In genomic region chr2:74573747-74574562, GRCh38 we compare ENCODE assay signal across 9 cellular contexts. TPM values are rescaled to one million over a fixed set of nuclear protein-coding genes. Genes with fewer than 3 reads are reported as not detected.
DNase-seq lines count a peak whose midpoint lies in the region; ATAC-seq and TF ChIP-seq lines count a peak whose summit lies in the region.
"Had no signal": no experiment of that assay in that cellular context is flagged by ENCODE, and none has a peak within 500 bp of the region (broad histone marks: within the 10 kb centered on the region; RNA-seq: fewer than 3 reads in every experiment).

No MANE protein-coding gene starts in this region.

- no peaks in the 10 kb centered on the region for H3K4me1 ChIP-seq in trophoblast cell (ENCODE audit: control insufficient read depth in 1 of 2, insufficient read depth in 2 of 2, low read length in 2 of 2)

- no peak overlapping the region for H3K14ac ChIP-seq in trophoblast cell (ENCODE audit: low read length)

- peak overlapping the region; percentile 39 for H3K27ac ChIP-seq in caudate nucleus (ENCODE audit: low read depth, low read length)
- H3K27ac ChIP-seq in trophoblast cell (ENCODE audit: low read depth, low read length), result no peak overlapping the region
- peak overlapping the region in 1 of 2 donors; percentile 13 for H3K27ac ChIP-seq in coronary artery
- H3K27ac ChIP-seq: thoracic aorta had no signal

- no peak overlapping the region for H3K4ac ChIP-seq in trophoblast cell (ENCODE audit: low read depth, low read length)

- no peaks in the 10 kb centered on the region for H3K79me2 ChIP-seq in trophoblast cell (ENCODE audit: control insufficient read depth, insufficient read depth, low read length, poor library complexity)

- no peaks in the 10 kb centered on the region for H3K36me3 ChIP-seq in trophoblast cell (ENCODE audit: control insufficient read depth in 1 of 2, insufficient read depth in 2 of 2, low read length in 2 of 2)
- H3K36me3 ChIP-seq: thoracic aorta had no signal

- no peak overlapping the region for H2AK5ac ChIP-seq in trophoblast cell (ENCODE audit: low read length)

- no CpG with 5 or more reads among the region's 7 CpGs for WGBS in trophoblast cell (ENCODE audit: extremely low coverage, insufficient coverage, insufficient read length)

- no peaks in the 10 kb centered on the region for H3K27me3 ChIP-seq in trophoblast cell (ENCODE audit: insufficient read depth, low read length)

- no peak overlapping the region for H4K12ac ChIP-seq in trophoblast cell (ENCODE audit: low read depth, low read length)

- no peak for TF ChIP-seq CTCF in coronary artery (IDR thresholded peaks at IDR 0.05)

- no peak overlapping the region for H3K9ac ChIP-seq in trophoblast cell (ENCODE audit: low read length)

- H3K18ac ChIP-seq in trophoblast cell (ENCODE audit: low read length), result no peak overlapping the region

- H2BK5ac ChIP-seq in trophoblast cell (ENCODE audit: low read depth, low read length, poor library complexity), result no peak overlapping the region

- no peak overlapping the region for H4K91ac ChIP-seq in trophoblast cell (ENCODE audit: low read depth, low read length)

- H2AFZ ChIP-seq in trophoblast cell (ENCODE audit: insufficient read depth, low read length, poor library complexity), result no peak overlapping the region

- no peaks in the 10 kb centered on the region for H3K9me3 ChIP-seq in trophoblast cell (ENCODE audit: insufficient read depth, low read depth, low read length)
- H3K9me3 ChIP-seq: thoracic aorta had no signal

- no peak overlapping the region for H3K23ac ChIP-seq in trophoblast cell (ENCODE audit: low read length)

- no peak overlapping the region for H2BK120ac ChIP-seq in trophoblast cell (ENCODE audit: insufficient read depth, low read length, poor library complexity)

- DNase-seq in GM03348 (ENCODE audit: low spot score) (peak; percentile 51), NCI-H226 (peak; percentile 94), caudate nucleus (lab: John Stamatoyannopoulos, UW) (no peak), trophoblast cell (peak; percentile 74 to 89), hepatic stellate cell (ENCODE audit: low spot score) (no peak), coronary artery (ENCODE audit: low spot score) (no peak), NCI-H2171 (lab: John Stamatoyannopoulos, UW) (no peak)

- no peak overlapping the region for H4K8ac ChIP-seq in trophoblast cell (ENCODE audit: low read depth, low read length)

- no peaks in the 10 kb centered on the region for H3K79me1 ChIP-seq in trophoblast cell (ENCODE audit: low read length)

- no peak overlapping the region for H3K4me2 ChIP-seq in trophoblast cell (ENCODE audit: low read length)

- H2BK12ac ChIP-seq in trophoblast cell (ENCODE audit: low read length), result no peak overlapping the region

- H3K4me3 ChIP-seq in trophoblast cell (ENCODE audit: low read depth, low read length), result no peak overlapping the region
- H3K4me3 ChIP-seq in coronary artery, result no peak overlapping the region
- H3K4me3 ChIP-seq: thoracic aorta had no signal

- peak; percentile 42 for ATAC-seq in GM21576 (IDR thresholded peaks at IDR 0.05; ENCODE audit: unreplicated experiment)

RNA-seq across cellular contexts. Expression of gene DOK1, which starts 19.4 kb away (rescaled TPM):
- polyA plus RNA-seq in trophoblast cell (2013), result 2.5 and 2.7 TPM in 2 replicates

RNA-seq across cellular contexts. Expression of gene LOXL3, which starts 20.2 kb away (rescaled TPM):
- 1.1 and 1.3 TPM in 2 replicates for polyA plus RNA-seq in trophoblast cell (2013)

RNA-seq across cellular contexts. Expression of gene HTRA2, which starts 44.2 kb away (rescaled TPM):
- 26.2 and 27.9 TPM in 2 replicates for polyA plus RNA-seq in trophoblast cell (2013)

RNA-seq across cellular contexts. Expression of gene AUP1, which starts 44.4 kb away (rescaled TPM):
- polyA plus RNA-seq in trophoblast cell (2013), result 103 and 107 TPM in 2 replicates

RNA-seq across cellular contexts. Expression of gene DQX1, which starts 47.9 kb away (rescaled TPM):
- polyA plus RNA-seq in trophoblast cell (2013), result 0.68 and 0.85 TPM in 2 replicates

Comparison
In these comparisons a context has a peak if more than half of its experiments do, and no peak if none do; other contexts are left out.
1. DNase-seq: peak in GM03348 (single experiment), NCI-H226 (single experiment) and trophoblast cell (2 of 2); none in caudate nucleus (0 of 61), hepatic stellate cell (single experiment), coronary artery (single experiment) and NCI-H2171 (single experiment).